ENCODE assay signal across 1 cellular context in the genomic region with DNA sequence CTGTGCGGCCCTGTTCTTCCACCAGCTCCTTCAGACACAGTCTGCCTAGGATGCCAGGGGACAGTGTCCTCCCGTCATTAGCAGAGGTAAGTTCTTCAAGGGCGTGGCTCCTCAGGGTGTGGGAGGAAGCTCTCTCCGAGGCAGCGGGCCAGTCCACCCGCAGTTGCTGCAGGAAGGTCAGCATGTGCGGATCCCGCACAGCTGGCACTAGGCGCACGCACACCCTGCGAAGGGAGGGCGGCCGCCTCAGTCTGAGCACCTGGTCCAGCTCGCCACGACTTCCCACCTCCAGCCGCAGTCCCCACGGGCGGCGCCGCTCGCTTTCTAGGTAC.
TF ChIP-seq lines count a peak whose summit lies in the region.

No MANE protein-coding gene starts in this region.

TF ChIP-seq in endothelial cell of umbilical vein, 7 proteins besides CTCF, POLR2A, EP300 and RAD21:
- TF ChIP-seq GATA2 (IDR thresholded peaks at IDR 0.05; ENCODE audit: insufficient read depth, insufficient read length, low read depth, low read length) (no peak), POLR2AphosphoS5 (IDR thresholded peaks at IDR 0.05; ENCODE audit: insufficient read depth, low read depth, low read length) (no peak), FOS (IDR thresholded peaks at IDR 0.05; ENCODE audit: borderline replicate concordance, insufficient read depth, low read length) (no peak), MYC (IDR thresholded peaks at IDR 0.05; ENCODE audit: low read depth, low read length) (no peak), JUN (IDR thresholded peaks at IDR 0.05; ENCODE audit: borderline replicate concordance, insufficient read depth, insufficient read length, low read depth) (no peak), EZH2 (IDR thresholded peaks at IDR 0.05; ENCODE audit: borderline replicate concordance, low read depth, low read length, severe bottlenecking) (no peak)
- TF ChIP-seq, protein P1, sequence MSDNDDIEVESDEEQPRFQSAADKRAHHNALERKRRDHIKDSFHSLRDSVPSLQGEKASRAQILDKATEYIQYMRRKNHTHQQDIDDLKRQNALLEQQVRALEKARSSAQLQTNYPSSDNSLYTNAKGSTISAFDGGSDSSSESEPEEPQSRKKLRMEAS (IDR thresholded peaks at IDR 0.05; ENCODE audit: insufficient read depth, insufficient read length) = no peak
